ENCODE assay signal across 1 cellular context in genomic region chr19:5229778-5230165, GRCh38.
TF ChIP-seq lines count a peak whose summit lies in the region.

No MANE protein-coding gene starts in this region.

TF ChIP-seq in HEK293, 187 proteins besides CTCF, POLR2A, EP300 and RAD21 (continued from another document):
- TF ChIP-seq PRDM10 (tag by site-specific recombination; IDR thresholded peaks at IDR 0.05), result peak; percentile 43; the same call in 1 of the 2 replicates
- TF ChIP-seq ZNF585B (tag by site-specific recombination; IDR thresholded peaks at IDR 0.05), result no peak
- TF ChIP-seq ZNF184 (tag by site-specific recombination; IDR thresholded peaks at IDR 0.05), result no peak
- no peak for TF ChIP-seq SETDB1 (IDR thresholded peaks at IDR 0.05; ENCODE audit: insufficient read length, low read length)
- no peak for TF ChIP-seq GFI1B (tag by site-specific recombination; IDR thresholded peaks at IDR 0.05)
- no peak for TF ChIP-seq SP7 (tag by site-specific recombination; IDR thresholded peaks at IDR 0.05)
- TF ChIP-seq GLIS2 (tag by site-specific recombination; IDR thresholded peaks at IDR 0.05), result peak; percentile 58; the same call in 1 of the 2 replicates
- peak; percentile 25 for TF ChIP-seq PATZ1 (tag by site-specific recombination; IDR thresholded peaks at IDR 0.05)
- TF ChIP-seq ZBTB17 (tag by site-specific recombination; IDR thresholded peaks at IDR 0.05), result peak; percentile 56
- no peak for TF ChIP-seq SCRT2 (tag by site-specific recombination; IDR thresholded peaks at IDR 0.05)
- TF ChIP-seq ZNF157 (tag by site-specific recombination; IDR thresholded peaks at IDR 0.05), result no peak
- no peak for TF ChIP-seq ZNF19 (tag by site-specific recombination; IDR thresholded peaks at IDR 0.05; ENCODE audit: low read depth)
- TF ChIP-seq ZNF335 (tag by site-specific recombination; conservative IDR thresholded peaks at IDR 0.05), result peak; percentile 48
- no peak for TF ChIP-seq ZNF174 (tag by site-specific recombination; IDR thresholded peaks at IDR 0.05)
- no peak for TF ChIP-seq ZNF768 (tag by site-specific recombination; IDR thresholded peaks at IDR 0.05)
- no peak for TF ChIP-seq GLI4 (tag by site-specific recombination; IDR thresholded peaks at IDR 0.05)
- TF ChIP-seq ZNF223 (tag by site-specific recombination; IDR thresholded peaks at IDR 0.05), result no peak
- no peak for TF ChIP-seq ZNF398 (tag by site-specific recombination; IDR thresholded peaks at IDR 0.05)
- no peak for TF ChIP-seq REST (tag by site-specific recombination; IDR thresholded peaks at IDR 0.05)
- no peak for TF ChIP-seq ZFP37 (tag by site-specific recombination; IDR thresholded peaks at IDR 0.05)
- no peak for TF ChIP-seq ZNF777 (tag by site-specific recombination; IDR thresholded peaks at IDR 0.05; ENCODE audit: borderline replicate concordance)
- TF ChIP-seq ZNF302 (tag by site-specific recombination; IDR thresholded peaks at IDR 0.05; ENCODE audit: low read depth), result no peak
- no peak for TF ChIP-seq ZNF558 (tag by site-specific recombination; IDR thresholded peaks at IDR 0.05)
- TF ChIP-seq ZNF510 (tag by site-specific recombination; IDR thresholded peaks at IDR 0.05; ENCODE audit: insufficient replicate concordance), result no peak
- no peak for TF ChIP-seq SALL2 (tag by site-specific recombination; IDR thresholded peaks at IDR 0.05; ENCODE audit: borderline replicate concordance)
- no peak for TF ChIP-seq ZNF354C (tag by site-specific recombination; IDR thresholded peaks at IDR 0.05; ENCODE audit: borderline replicate concordance, low read depth)
- TF ChIP-seq, protein P1, sequence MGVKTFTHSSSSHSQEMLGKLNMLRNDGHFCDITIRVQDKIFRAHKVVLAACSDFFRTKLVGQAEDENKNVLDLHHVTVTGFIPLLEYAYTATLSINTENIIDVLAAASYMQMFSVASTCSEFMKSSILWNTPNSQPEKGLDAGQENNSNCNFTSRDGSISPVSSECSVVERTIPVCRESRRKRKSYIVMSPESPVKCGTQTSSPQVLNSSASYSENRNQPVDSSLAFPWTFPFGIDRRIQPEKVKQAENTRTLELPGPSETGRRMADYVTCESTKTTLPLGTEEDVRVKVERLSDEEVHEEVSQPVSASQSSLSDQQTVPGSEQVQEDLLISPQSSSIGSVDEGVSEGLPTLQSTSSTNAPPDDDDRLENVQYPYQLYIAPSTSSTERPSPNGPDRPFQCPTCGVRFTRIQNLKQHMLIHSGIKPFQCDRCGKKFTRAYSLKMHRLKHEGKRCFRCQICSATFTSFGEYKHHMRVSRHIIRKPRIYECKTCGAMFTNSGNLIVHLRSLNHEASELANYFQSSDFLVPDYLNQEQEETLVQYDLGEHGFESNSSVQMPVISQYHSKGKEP (tag by site-specific recombination; IDR thresholded peaks at IDR 0.05), result no peak
- no peak for TF ChIP-seq BCL11A (tag by site-specific recombination; IDR thresholded peaks at IDR 0.05; ENCODE audit: low read depth)
- TF ChIP-seq ZNF341 (tag by site-specific recombination; IDR thresholded peaks at IDR 0.05; ENCODE audit: low read depth), result no peak
- no peak for TF ChIP-seq ZNF600 (tag by site-specific recombination; IDR thresholded peaks at IDR 0.05)
- TF ChIP-seq IKZF3 (tag by site-specific recombination; IDR thresholded peaks at IDR 0.05), result no peak
- no peak for TF ChIP-seq ZNF677 (tag by site-specific recombination; IDR thresholded peaks at IDR 0.05)
- TF ChIP-seq, protein P2, sequence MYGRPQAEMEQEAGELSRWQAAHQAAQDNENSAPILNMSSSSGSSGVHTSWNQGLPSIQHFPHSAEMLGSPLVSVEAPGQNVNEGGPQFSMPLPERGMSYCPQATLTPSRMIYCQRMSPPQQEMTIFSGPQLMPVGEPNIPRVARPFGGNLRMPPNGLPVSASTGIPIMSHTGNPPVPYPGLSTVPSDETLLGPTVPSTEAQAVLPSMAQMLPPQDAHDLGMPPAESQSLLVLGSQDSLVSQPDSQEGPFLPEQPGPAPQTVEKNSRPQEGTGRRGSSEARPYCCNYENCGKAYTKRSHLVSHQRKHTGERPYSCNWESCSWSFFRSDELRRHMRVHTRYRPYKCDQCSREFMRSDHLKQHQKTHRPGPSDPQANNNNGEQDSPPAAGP (tag by site-specific recombination; IDR thresholded peaks at IDR 0.05), result no peak
- TF ChIP-seq ZNF514 (tag by site-specific recombination; IDR thresholded peaks at IDR 0.05), result no peak
- TF ChIP-seq ZNF155 (tag by site-specific recombination; IDR thresholded peaks at IDR 0.05), result no peak
- TF ChIP-seq, protein P3, sequence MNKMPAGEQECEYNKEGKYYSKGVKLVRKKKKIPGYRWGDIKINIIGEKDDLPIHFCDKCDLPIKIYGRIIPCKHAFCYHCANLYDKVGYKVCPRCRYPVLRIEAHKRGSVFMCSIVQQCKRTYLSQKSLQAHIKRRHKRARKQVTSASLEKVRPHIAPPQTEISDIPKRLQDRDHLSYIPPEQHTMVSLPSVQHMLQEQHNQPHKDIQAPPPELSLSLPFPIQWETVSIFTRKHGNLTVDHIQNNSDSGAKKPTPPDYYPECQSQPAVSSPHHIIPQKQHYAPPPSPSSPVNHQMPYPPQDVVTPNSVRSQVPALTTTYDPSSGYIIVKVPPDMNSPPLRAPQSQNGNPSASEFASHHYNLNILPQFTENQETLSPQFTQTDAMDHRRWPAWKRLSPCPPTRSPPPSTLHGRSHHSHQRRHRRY (tag by site-specific recombination; IDR thresholded peaks at IDR 0.05), result no peak
- no peak for TF ChIP-seq ZNF624 (tag by site-specific recombination; IDR thresholded peaks at IDR 0.05)
- TF ChIP-seq SCRT1 (tag by site-specific recombination; IDR thresholded peaks at IDR 0.05; ENCODE audit: borderline replicate concordance), result no peak
- peak; percentile 22; the same call in 1 of the 2 replicates for TF ChIP-seq KLF8 (tag by site-specific recombination; IDR thresholded peaks at IDR 0.05)
- no peak for TF ChIP-seq ZNF133 (tag by site-specific recombination; IDR thresholded peaks at IDR 0.05)
- no peak for TF ChIP-seq OVOL3 (tag by site-specific recombination; IDR thresholded peaks at IDR 0.05)
- TF ChIP-seq, protein P4, sequence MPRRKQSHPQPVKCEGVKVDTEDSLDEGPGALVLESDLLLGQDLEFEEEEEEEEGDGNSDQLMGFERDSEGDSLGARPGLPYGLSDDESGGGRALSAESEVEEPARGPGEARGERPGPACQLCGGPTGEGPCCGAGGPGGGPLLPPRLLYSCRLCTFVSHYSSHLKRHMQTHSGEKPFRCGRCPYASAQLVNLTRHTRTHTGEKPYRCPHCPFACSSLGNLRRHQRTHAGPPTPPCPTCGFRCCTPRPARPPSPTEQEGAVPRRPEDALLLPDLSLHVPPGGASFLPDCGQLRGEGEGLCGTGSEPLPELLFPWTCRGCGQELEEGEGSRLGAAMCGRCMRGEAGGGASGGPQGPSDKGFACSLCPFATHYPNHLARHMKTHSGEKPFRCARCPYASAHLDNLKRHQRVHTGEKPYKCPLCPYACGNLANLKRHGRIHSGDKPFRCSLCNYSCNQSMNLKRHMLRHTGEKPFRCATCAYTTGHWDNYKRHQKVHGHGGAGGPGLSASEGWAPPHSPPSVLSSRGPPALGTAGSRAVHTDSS (tag by site-specific recombination; IDR thresholded peaks at IDR 0.05), result 0 out of 2 replicates have a peak, but pooled peaks have one; percentile 20
- no peak for TF ChIP-seq BCL6B (tag by site-specific recombination; IDR thresholded peaks at IDR 0.05)
